ENCODE assay signal across 14 cellular contexts in genomic region chr1:48750089-48750488, GRCh38. TPM values are rescaled to one million over a fixed set of nuclear protein-coding genes. Genes with fewer than 3 reads are reported as not detected.
A peak's percentile ranks its signal among the peaks of the same experiment; 100 is the strongest.
DNase-seq lines count a peak whose midpoint lies in the region; ATAC-seq, FAIRE-seq and TF ChIP-seq lines count a peak whose summit lies in the region.
"Had no signal": no experiment of that assay in that cellular context is flagged by ENCODE, and none has a peak within 500 bp of the region (broad histone marks: within the 10 kb centered on the region; RNA-seq: fewer than 3 reads in every experiment).

No MANE protein-coding gene starts in this region.

- 90 to 100% methylated on average over 1 of the region's 1 CpG for WGBS in pancreas, 2 donors

- H3K27me3 ChIP-seq in pancreas = no peaks in the 10 kb centered on the region
- H3K27me3 ChIP-seq: sigmoid colon had no signal

- TF ChIP-seq CTCF in pancreas (IDR thresholded peaks at IDR 0.05) = no peak

- intact Hi-C loops in pancreas (cut with DNase I) = no loop called here

- DNase-seq in effector memory CD8-positive, alpha-beta T cell = no peak
- no peak for DNase-seq in pancreas
- no peak for DNase-seq in HCEC 1CT
- DNase-seq in ureter (ENCODE audit: low spot score) = no peak
- no peak for DNase-seq in stimulated activated CD4-positive, alpha-beta T cell treated with anti-CD3 and anti-CD28 coated beads, Interleukin-4, amount 100 ng/mL, for 24 hours
- DNase-seq: activated T-cell treated with anti-CD3 and anti-CD28 coated beads, Interleukin-2, amount 50 U/mL, for 1 hour; CD8-positive, alpha-beta memory T cell; IMR-90; NCI-H524; sigmoid colon had no signal

- ATAC-seq in GM18502 (IDR thresholded peaks at IDR 0.05; ENCODE audit: poor library complexity, unreplicated experiment) (peak; percentile 97), GM21619 (IDR thresholded peaks at IDR 0.05; ENCODE audit: unreplicated experiment) (peak; percentile 92), HG03378 (IDR thresholded peaks at IDR 0.05; ENCODE audit: unreplicated experiment) (peak; percentile 96), pancreas (no peak)
- ATAC-seq in effector memory CD8-positive, alpha-beta T cell (replicated peaks) = peak; percentile 51

- no peaks in the 10 kb centered on the region for H3K9me3 ChIP-seq in pancreas
- H3K9me3 ChIP-seq: sigmoid colon had no signal

- no peak overlapping the region for H3K4me3 Mint-ChIP-seq in effector memory CD8-positive, alpha-beta T cell
- H3K4me3 Mint-ChIP-seq: CD8-positive, alpha-beta memory T cell had no signal

- no peak overlapping the region for H3K27ac Mint-ChIP-seq in effector memory CD8-positive, alpha-beta T cell

- H3K27me3 Mint-ChIP-seq in effector memory CD8-positive, alpha-beta T cell = peaks cover 7 to 10% of the 10 kb centered on the region in 2 donors

- FAIRE-seq in pancreas (lab: Jason Lieb, UNC) = no peak

- no peaks in the 10 kb centered on the region for H3K4me1 ChIP-seq in pancreas

- H3K9me3 Mint-ChIP-seq in effector memory CD8-positive, alpha-beta T cell = no peaks in the 10 kb centered on the region

- peaks cover 0 to 4% (median 0%) of the 10 kb centered on the region in 3 donors for H3K36me3 ChIP-seq in pancreas

- H3K27ac ChIP-seq in pancreas = no peak overlapping the region
- H3K27ac ChIP-seq: sigmoid colon had no signal

- no peak overlapping the region for H3K4me3 ChIP-seq in pancreas
- H3K4me3 ChIP-seq: lung, sigmoid colon had no signal

- no peaks in the 10 kb centered on the region for H3K4me1 Mint-ChIP-seq in effector memory CD8-positive, alpha-beta T cell (ENCODE audit: low read depth in 2 of 2)

- peaks cover 7% of the 10 kb centered on the region for H3K36me3 Mint-ChIP-seq in effector memory CD8-positive, alpha-beta T cell (ENCODE audit: insufficient read depth)
- H3K36me3 Mint-ChIP-seq: CD8-positive, alpha-beta memory T cell had no signal

RNA-seq across cellular contexts. Expression of gene BEND5, which starts 26.6 kb away (rescaled TPM):
- 1 to 10 TPM; 1.8 to 6.2 (median 2.9) TPM for total RNA-seq in pancreas
- 10 to 100 TPM in 1 of 2 donors, 1 to 10 TPM in 1; 5.7 to 16.2 TPM for polyA plus RNA-seq in pancreas
- total RNA-seq in ureter = 8.3 TPM

Comparison
In these comparisons a context has a peak if more than half of its experiments do, and no peak if none do; other contexts are left out.
1. ATAC-seq: peak in GM18502 (single experiment), GM21619 (single experiment), HG03378 (single experiment) and effector memory CD8-positive, alpha-beta T cell (single experiment); none in pancreas (0 of 4).